ENCODE assay signal across 8 cellular contexts in the genomic region with DNA sequence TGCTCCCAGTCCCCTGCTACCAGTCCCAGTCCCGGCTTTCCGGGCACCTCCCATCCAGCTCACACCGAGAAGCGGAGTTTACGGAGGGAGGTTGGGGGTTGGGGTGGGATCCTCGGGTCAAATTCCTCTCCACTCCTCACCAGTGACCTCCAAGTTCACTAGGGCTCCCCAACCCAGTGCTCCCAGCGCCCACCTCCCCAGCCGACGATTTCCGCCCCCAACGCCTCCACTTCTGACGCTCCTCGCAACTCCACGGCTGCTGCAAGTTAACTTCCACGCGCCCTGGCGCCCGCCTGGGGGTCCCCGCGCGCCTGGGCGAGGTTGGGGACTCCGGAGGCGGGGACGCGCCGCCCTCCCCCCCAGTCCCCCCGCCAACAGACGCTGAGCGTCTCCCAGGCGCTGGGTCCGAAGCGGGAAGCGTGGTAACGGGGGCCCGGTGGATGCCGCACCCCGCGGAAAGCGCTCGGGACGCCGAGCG.
DNase-seq lines count a peak whose midpoint lies in the region; ATAC-seq and TF ChIP-seq lines count a peak whose summit lies in the region.

No MANE protein-coding gene starts in this region.

- peak overlapping the region; percentile 63 to 77 for H3K9ac ChIP-seq in mucosa of rectum (ENCODE audit: low read depth in 1 of 2, low read length in 2 of 2)

- no peaks in the 10 kb centered on the region for H3K9me3 Mint-ChIP-seq in effector memory CD8-positive, alpha-beta T cell

- H3K4me3 ChIP-seq in mucosa of rectum (ENCODE audit: low read length in 2 of 2) (peak overlapping the region; percentile 75 to 77), tibial artery (peak overlapping the region; percentile 72 to 94)

- peaks cover 70 to 79% of the 10 kb centered on the region in 2 donors for H3K4me1 Mint-ChIP-seq in effector memory CD8-positive, alpha-beta T cell (ENCODE audit: low read depth in 2 of 2)

- TF ChIP-seq CTCF in tibial artery (IDR thresholded peaks at IDR 0.05): no peak

- H3K4me1 ChIP-seq in mucosa of rectum (ENCODE audit: control insufficient read depth in 2 of 2, insufficient read depth in 2 of 2, low read length in 2 of 2) (peaks cover 21 to 24% of the 10 kb centered on the region in 2 donors), tibial artery (peaks cover 0 to 35% (median 20%) of the 10 kb centered on the region in 4 donors)

- no peaks in the 10 kb centered on the region for H3K27me3 Mint-ChIP-seq in effector memory CD8-positive, alpha-beta T cell

- H3K27me3 ChIP-seq in mucosa of rectum (ENCODE audit: control insufficient read depth in 2 of 2, insufficient read depth in 2 of 2, low read length in 2 of 2): no peaks in the 10 kb centered on the region
- H3K27me3 ChIP-seq in tibial artery: no peaks in the 10 kb centered on the region

- peak; percentile 39 for DNase-seq in activated CD4-positive, alpha-beta T cell treated with anti-CD3 and anti-CD28 coated beads for 48 hours
- DNase-seq in effector memory CD8-positive, alpha-beta T cell: no peak
- DNase-seq in tibial artery (no peak), Ammon's horn (ENCODE audit: low spot score) (no peak), GOT3 (lab: John Stamatoyannopoulos, UW) (no peak)

- ATAC-seq in GM19328 (IDR thresholded peaks at IDR 0.05; ENCODE audit: unreplicated experiment) (peak; percentile 25), HG03565 (IDR thresholded peaks at IDR 0.05; ENCODE audit: unreplicated experiment) (peak; percentile 8)
- ATAC-seq in effector memory CD8-positive, alpha-beta T cell (replicated peaks): peak; percentile 3

- H3K27ac Mint-ChIP-seq in effector memory CD8-positive, alpha-beta T cell: peak overlapping the region; percentile 75 to 77

- peaks cover 19% of the 10 kb centered on the region for H3K36me3 Mint-ChIP-seq in effector memory CD8-positive, alpha-beta T cell (ENCODE audit: insufficient read depth)

- H3K4me3 Mint-ChIP-seq in effector memory CD8-positive, alpha-beta T cell: peak overlapping the region; percentile 85 to 92

- H3K27ac ChIP-seq in mucosa of rectum (ENCODE audit: low read depth in 2 of 2, low read length in 2 of 2) (peak overlapping the region; percentile 57 to 75), tibial artery (peak overlapping the region; percentile 73 to 82)

- H3K36me3 ChIP-seq in mucosa of rectum (ENCODE audit: control insufficient read depth in 2 of 2, insufficient read depth in 2 of 2, low read length in 2 of 2) (no peaks in the 10 kb centered on the region), tibial artery (no peaks in the 10 kb centered on the region)

- no peaks in the 10 kb centered on the region for H3K9me3 ChIP-seq in mucosa of rectum (ENCODE audit: control insufficient read depth in 2 of 2, low read length in 2 of 2)
- no peaks in the 10 kb centered on the region for H3K9me3 ChIP-seq in tibial artery

- intact Hi-C loops in tibial artery (cut with DNase I; ENCODE audit: low total_unique reads): loop anchor here (10.0 kb wide), 1 partner anchor 105 kb away; the partner anchor contains the start of genes HPS4 and SRRD
